1 cellular context compared by ENCODE assay signal in genomic region chr7:131154380-131154779, GRCh38.
TF ChIP-seq lines count a peak whose summit lies in the region.

No MANE protein-coding gene starts in this region.

TF ChIP-seq in A549, 52 proteins besides CTCF, POLR2A, EP300 and RAD21 (continued from another document):
- no peak for TF ChIP-seq KDM5A (IDR thresholded peaks at IDR 0.05)
